1 cellular context compared by ENCODE assay signal in the genomic region with DNA sequence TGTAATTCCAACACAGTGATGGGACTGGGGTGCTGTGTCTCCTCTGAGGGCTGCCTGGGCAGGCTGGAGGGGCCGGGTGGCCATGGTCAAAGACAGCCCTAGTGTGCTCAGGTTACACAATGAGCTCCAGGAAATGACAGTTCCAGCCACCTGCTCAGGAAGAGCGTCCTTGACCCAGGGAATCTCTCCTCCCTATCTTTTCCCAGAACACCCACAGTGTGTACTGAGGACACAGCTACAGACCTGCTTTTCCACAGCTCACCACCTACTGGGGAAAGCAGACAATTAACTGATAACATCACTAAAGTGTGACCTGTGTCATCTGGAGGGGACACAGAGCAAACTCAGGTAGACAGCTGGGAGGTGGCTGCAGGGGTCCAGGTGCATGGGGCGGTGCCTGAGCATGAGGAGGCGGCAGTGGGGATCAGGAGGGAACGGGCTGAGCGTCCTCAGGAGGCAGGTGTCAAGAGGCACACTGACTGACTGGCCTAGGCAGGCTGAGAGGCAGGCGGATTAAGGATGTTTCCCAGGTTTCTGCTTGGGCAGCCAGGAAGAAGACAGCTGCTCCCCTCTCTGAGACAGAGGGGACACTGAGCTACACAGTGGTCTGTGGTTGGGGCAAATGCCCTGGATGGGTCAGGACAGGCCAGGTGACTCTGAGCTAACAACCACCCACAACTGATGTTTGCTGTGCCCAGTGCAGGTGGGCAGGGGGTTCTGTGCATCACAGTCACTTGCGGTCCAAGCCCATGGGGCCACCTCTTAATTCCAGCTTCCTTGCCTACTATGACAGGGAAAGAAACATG.
A peak's percentile ranks its signal among the peaks of the same experiment; 100 is the strongest.
TF ChIP-seq lines count a peak whose summit lies in the region.

No MANE protein-coding gene starts in this region.

TF ChIP-seq in HepG2, 621 proteins besides CTCF, POLR2A, EP300 and RAD21 (continued from another document and continues in another):
- TF ChIP-seq, protein P1, sequence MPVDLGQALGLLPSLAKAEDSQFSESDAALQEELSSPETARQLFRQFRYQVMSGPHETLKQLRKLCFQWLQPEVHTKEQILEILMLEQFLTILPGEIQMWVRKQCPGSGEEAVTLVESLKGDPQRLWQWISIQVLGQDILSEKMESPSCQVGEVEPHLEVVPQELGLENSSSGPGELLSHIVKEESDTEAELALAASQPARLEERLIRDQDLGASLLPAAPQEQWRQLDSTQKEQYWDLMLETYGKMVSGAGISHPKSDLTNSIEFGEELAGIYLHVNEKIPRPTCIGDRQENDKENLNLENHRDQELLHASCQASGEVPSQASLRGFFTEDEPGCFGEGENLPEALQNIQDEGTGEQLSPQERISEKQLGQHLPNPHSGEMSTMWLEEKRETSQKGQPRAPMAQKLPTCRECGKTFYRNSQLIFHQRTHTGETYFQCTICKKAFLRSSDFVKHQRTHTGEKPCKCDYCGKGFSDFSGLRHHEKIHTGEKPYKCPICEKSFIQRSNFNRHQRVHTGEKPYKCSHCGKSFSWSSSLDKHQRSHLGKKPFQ (CRISPR knock-in tag; IDR thresholded peaks at IDR 0.05; ENCODE audit: insufficient replicate concordance): peak; percentile 93
- TF ChIP-seq NCOA2 (CRISPR knock-in tag; IDR thresholded peaks at IDR 0.05): peak; percentile 100
- TF ChIP-seq CENPX (CRISPR knock-in tag; IDR thresholded peaks at IDR 0.05): no peak
- TF ChIP-seq DPF2 (CRISPR knock-in tag; IDR thresholded peaks at IDR 0.05; ENCODE audit: borderline replicate concordance, low read depth): peak; percentile 92
- peak; percentile 92 for TF ChIP-seq GATAD1 (CRISPR knock-in tag; IDR thresholded peaks at IDR 0.05)
- TF ChIP-seq NKX3-1 (CRISPR knock-in tag; IDR thresholded peaks at IDR 0.05): no peak
- no peak for TF ChIP-seq ZBTB1 (CRISPR knock-in tag; IDR thresholded peaks at IDR 0.05; ENCODE audit: borderline replicate concordance)
- peak; percentile 97 for TF ChIP-seq HDAC1 (CRISPR knock-in tag; IDR thresholded peaks at IDR 0.05)
- TF ChIP-seq, protein P2, sequence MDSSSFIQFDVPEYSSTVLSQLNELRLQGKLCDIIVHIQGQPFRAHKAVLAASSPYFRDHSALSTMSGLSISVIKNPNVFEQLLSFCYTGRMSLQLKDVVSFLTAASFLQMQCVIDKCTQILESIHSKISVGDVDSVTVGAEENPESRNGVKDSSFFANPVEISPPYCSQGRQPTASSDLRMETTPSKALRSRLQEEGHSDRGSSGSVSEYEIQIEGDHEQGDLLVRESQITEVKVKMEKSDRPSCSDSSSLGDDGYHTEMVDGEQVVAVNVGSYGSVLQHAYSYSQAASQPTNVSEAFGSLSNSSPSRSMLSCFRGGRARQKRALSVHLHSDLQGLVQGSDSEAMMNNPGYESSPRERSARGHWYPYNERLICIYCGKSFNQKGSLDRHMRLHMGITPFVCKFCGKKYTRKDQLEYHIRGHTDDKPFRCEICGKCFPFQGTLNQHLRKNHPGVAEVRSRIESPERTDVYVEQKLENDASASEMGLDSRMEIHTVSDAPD (CRISPR knock-in tag; IDR thresholded peaks at IDR 0.05): peak; percentile 18; the same call in 1 of the 2 replicates
- TF ChIP-seq, protein P3, sequence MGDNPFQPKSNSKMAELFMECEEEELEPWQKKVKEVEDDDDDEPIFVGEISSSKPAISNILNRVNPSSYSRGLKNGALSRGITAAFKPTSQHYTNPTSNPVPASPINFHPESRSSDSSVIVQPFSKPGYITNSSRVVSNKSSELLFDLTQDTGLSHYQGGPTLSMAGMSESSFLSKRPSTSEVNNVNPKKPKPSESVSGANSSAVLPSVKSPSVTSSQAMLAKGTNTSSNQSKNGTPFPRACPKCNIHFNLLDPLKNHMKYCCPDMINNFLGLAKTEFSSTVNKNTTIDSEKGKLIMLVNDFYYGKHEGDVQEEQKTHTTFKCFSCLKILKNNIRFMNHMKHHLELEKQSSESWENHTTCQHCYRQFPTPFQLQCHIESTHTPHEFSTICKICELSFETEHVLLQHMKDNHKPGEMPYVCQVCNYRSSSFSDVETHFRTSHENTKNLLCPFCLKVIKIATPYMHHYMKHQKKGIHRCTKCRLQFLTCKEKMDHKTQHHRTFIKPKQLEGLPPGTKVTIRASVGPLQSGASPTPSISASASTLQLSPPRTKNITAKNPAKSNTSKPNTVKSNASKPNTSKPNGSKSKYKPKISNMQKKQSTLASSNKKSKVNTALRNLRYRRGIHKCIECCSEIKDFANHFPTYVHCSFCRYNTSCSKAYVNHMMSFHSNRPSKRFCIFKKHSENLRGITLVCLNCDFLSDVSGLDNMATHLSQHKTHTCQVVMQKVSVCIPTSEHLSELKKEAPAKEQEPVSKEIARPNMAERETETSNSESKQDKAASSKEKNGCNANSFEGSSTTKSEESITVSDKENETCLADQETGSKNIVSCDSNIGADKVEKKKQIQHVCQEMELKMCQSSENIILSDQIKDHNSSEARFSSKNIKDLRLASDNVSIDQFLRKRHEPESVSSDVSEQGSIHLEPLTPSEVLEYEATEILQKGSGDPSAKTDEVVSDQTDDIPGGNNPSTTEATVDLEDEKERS (CRISPR knock-in tag; IDR thresholded peaks at IDR 0.05): peak; percentile 34; the same call in 1 of the 2 replicates
- TF ChIP-seq, protein P4, sequence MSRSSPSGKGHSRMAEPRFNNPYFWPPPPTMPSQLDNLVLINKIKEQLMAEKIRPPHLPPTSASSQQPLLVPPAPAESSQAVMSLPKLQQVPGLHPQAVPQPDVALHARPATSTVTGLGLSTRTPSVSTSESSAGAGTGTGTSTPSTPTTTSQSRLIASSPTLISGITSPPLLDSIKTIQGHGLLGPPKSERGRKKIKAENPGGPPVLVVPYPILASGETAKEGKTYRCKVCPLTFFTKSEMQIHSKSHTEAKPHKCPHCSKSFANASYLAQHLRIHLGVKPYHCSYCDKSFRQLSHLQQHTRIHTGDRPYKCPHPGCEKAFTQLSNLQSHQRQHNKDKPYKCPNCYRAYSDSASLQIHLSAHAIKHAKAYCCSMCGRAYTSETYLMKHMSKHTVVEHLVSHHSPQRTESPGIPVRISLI (CRISPR knock-in tag; IDR thresholded peaks at IDR 0.05; ENCODE audit: borderline replicate concordance): peak; percentile 75; the same call in 1 of the 2 replicates
- TF ChIP-seq ZNF644 (CRISPR knock-in tag; IDR thresholded peaks at IDR 0.05; ENCODE audit: low read depth): peak; percentile 64; the same call in 1 of the 2 replicates
- TF ChIP-seq, protein P5, sequence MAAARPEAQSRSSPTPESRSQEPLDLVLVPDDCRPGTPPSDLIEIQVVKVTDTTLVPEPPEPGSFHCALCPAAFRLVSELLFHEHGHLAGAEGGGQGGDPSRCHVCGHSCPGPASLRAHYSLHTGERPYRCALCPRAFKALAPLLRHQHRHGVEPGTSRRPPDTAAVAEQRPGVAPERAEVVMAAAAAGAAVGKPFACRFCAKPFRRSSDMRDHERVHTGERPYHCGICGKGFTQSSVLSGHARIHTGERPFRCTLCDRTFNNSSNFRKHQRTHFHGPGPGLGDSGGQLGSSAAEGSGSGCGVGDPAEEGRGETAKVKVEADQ (CRISPR knock-in tag; IDR thresholded peaks at IDR 0.05; ENCODE audit: borderline replicate concordance): no peak
- TF ChIP-seq, protein P6, sequence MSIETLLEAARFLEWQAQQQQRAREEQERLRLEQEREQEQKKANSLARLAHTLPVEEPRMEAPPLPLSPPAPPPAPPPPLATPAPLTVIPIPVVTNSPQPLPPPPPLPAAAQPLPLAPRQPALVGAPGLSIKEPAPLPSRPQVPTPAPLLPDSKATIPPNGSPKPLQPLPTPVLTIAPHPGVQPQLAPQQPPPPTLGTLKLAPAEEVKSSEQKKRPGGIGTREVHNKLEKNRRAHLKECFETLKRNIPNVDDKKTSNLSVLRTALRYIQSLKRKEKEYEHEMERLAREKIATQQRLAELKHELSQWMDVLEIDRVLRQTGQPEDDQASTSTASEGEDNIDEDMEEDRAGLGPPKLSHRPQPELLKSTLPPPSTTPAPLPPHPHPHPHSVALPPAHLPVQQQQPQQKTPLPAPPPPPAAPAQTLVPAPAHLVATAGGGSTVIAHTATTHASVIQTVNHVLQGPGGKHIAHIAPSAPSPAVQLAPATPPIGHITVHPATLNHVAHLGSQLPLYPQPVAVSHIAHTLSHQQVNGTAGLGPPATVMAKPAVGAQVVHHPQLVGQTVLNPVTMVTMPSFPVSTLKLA (IDR thresholded peaks at IDR 0.05): peak; percentile 66
- 0 out of 2 replicates have a peak, but pooled peaks have one; percentile 49 for TF ChIP-seq ONECUT2 (CRISPR knock-in tag; IDR thresholded peaks at IDR 0.05)
- peak; percentile 38; the same call in 1 of the 2 replicates for TF ChIP-seq BORCS8-MEF2B (CRISPR knock-in tag; IDR thresholded peaks at IDR 0.05)
- peak; percentile 77 for TF ChIP-seq ELF1 (CRISPR knock-in tag; IDR thresholded peaks at IDR 0.05)
- TF ChIP-seq, protein P7, sequence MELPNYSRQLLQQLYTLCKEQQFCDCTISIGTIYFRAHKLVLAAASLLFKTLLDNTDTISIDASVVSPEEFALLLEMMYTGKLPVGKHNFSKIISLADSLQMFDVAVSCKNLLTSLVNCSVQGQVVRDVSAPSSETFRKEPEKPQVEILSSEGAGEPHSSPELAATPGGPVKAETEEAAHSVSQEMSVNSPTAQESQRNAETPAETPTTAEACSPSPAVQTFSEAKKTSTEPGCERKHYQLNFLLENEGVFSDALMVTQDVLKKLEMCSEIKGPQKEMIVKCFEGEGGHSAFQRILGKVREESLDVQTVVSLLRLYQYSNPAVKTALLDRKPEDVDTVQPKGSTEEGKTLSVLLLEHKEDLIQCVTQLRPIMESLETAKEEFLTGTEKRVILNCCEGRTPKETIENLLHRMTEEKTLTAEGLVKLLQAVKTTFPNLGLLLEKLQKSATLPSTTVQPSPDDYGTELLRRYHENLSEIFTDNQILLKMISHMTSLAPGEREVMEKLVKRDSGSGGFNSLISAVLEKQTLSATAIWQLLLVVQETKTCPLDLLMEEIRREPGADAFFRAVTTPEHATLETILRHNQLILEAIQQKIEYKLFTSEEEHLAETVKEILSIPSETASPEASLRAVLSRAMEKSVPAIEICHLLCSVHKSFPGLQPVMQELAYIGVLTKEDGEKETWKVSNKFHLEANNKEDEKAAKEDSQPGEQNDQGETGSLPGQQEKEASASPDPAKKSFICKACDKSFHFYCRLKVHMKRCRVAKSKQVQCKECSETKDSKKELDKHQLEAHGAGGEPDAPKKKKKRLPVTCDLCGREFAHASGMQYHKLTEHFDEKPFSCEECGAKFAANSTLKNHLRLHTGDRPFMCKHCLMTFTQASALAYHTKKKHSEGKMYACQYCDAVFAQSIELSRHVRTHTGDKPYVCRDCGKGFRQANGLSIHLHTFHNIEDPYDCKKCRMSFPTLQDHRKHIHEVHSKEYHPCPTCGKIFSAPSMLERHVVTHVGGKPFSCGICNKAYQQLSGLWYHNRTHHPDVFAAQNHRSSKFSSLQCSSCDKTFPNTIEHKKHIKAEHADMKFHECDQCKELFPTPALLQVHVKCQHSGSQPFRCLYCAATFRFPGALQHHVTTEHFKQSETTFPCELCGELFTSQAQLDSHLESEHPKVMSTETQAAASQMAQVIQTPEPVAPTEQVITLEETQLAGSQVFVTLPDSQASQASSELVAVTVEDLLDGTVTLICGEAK (IDR thresholded peaks at IDR 0.05): no peak
- TF ChIP-seq, protein P7 (CRISPR knock-in tag; IDR thresholded peaks at IDR 0.05): no peak
- peak; percentile 96 for TF ChIP-seq SIX1 (CRISPR knock-in tag; IDR thresholded peaks at IDR 0.05; ENCODE audit: borderline replicate concordance)
- no peak for TF ChIP-seq IRX3 (CRISPR knock-in tag; IDR thresholded peaks at IDR 0.05; ENCODE audit: borderline replicate concordance, low read depth)
- no peak for TF ChIP-seq ZNF468 (CRISPR knock-in tag; IDR thresholded peaks at IDR 0.05)
- TF ChIP-seq KLF16 (CRISPR knock-in tag; IDR thresholded peaks at IDR 0.05): peak in 1 of 2 experiments; percentile 90; a peak in 2 of 4 replicates
- TF ChIP-seq ATF7-NPFF (CRISPR knock-in tag; IDR thresholded peaks at IDR 0.05; ENCODE audit: low read depth): no peak
- TF ChIP-seq ZNF839 (CRISPR knock-in tag; IDR thresholded peaks at IDR 0.05; ENCODE audit: borderline replicate concordance): no peak
- TF ChIP-seq ZNF546 (CRISPR knock-in tag; conservative IDR thresholded peaks at IDR 0.05): no peak
- TF ChIP-seq NR2F2 (IDR thresholded peaks at IDR 0.05; ENCODE audit: borderline replicate concordance, low read depth): peak; percentile 88; the same call in 1 of the 2 replicates
- TF ChIP-seq, protein P8, sequence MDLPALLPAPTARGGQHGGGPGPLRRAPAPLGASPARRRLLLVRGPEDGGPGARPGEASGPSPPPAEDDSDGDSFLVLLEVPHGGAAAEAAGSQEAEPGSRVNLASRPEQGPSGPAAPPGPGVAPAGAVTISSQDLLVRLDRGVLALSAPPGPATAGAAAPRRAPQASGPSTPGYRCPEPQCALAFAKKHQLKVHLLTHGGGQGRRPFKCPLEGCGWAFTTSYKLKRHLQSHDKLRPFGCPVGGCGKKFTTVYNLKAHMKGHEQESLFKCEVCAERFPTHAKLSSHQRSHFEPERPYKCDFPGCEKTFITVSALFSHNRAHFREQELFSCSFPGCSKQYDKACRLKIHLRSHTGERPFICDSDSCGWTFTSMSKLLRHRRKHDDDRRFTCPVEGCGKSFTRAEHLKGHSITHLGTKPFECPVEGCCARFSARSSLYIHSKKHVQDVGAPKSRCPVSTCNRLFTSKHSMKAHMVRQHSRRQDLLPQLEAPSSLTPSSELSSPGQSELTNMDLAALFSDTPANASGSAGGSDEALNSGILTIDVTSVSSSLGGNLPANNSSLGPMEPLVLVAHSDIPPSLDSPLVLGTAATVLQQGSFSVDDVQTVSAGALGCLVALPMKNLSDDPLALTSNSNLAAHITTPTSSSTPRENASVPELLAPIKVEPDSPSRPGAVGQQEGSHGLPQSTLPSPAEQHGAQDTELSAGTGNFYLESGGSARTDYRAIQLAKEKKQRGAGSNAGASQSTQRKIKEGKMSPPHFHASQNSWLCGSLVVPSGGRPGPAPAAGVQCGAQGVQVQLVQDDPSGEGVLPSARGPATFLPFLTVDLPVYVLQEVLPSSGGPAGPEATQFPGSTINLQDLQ (CRISPR knock-in tag; IDR thresholded peaks at IDR 0.05): no peak
- no peak; the same call in none of the 2 replicates for TF ChIP-seq SALL2 (CRISPR knock-in tag; IDR thresholded peaks at IDR 0.05)
- TF ChIP-seq NR2C2 (CRISPR knock-in tag; IDR thresholded peaks at IDR 0.05; ENCODE audit: borderline replicate concordance): peak; percentile 94
